Comparison of ENCODE assay signal across 27 cellular contexts in the genomic region with DNA sequence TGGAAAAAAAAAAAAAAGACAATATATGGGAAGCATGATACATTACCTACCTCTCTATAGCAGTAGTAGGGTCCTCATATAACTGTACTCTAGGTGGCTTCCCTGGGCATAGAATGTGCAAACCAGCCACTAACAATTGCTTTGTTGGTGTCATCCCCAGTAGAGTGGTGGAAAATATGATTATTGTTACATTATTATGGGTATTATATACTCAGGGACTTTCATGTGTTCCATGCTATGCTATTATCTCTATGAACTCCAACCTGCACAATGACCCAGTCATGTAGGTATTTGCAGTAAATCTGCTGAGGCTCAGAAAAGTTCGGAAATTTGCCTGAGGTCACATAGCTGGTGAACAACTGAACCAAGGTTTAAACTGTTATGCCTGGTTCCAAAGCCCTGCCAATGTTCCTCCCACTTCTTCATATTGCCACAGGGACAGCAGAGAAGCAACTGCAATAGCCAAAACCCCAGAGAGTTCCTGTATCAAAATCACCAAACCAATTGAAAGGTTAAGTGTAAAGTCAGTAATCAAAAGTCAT.
"Had no signal": no experiment of that assay in that cellular context is flagged by ENCODE, and none has a peak within 500 bp of the region (broad histone marks: within the 10 kb centered on the region; RNA-seq: fewer than 3 reads in every experiment).

No MANE protein-coding gene starts in this region.

- FAIRE-seq: colon, frontal cortex had no signal

- H3K27ac ChIP-seq: adrenal gland, body of pancreas had no signal

- H3K4me1 Mint-ChIP-seq: activated CD4-positive, alpha-beta memory T cell treated with anti-CD3 and anti-CD28 coated beads, Interleukin-2, amount 10 ng/mL, durations not matched to agents 7 days and 5 days; activated CD4-positive, alpha-beta T cell treated with anti-CD3 and anti-CD28 coated beads for 36 hours; activated T-helper 17 cell treated with anti-CD3 and anti-CD28 coated beads, Interleukin-2, amount 50 U/mL, for 72 hours had no signal

- H3K4me3 ChIP-seq: adrenal gland, body of pancreas had no signal

- H3K36me3 Mint-ChIP-seq: activated naive CD4-positive, alpha-beta T cell treated with anti-CD3 and anti-CD28 coated beads, Interleukin-2, amount 50 U/mL, for 72 hours had no signal

- H3K9me3 ChIP-seq: adrenal gland, body of pancreas had no signal

- H3K27me3 ChIP-seq: adrenal gland, body of pancreas had no signal

- ATAC-seq: activated CD4-positive, alpha-beta T cell treated with anti-CD3 and anti-CD28 coated beads for 36 hours; activated naive CD4-positive, alpha-beta T cell treated with anti-CD3 and anti-CD28 coated beads, Interleukin-2, amount 50 U/mL, for 72 hours; activated T-helper 17 cell treated with anti-CD3 and anti-CD28 coated beads, Interleukin-2, amount 50 U/mL, for 72 hours; body of pancreas; esophagus mucosa had no signal

- H3K27ac Mint-ChIP-seq: activated CD4-positive, alpha-beta memory T cell treated with anti-CD3 and anti-CD28 coated beads, Interleukin-2, amount 10 ng/mL, durations not matched to agents 7 days and 5 days; activated CD4-positive, alpha-beta T cell treated with anti-CD3 and anti-CD28 coated beads for 36 hours; activated CD4-positive, alpha-beta T cell treated with anti-CD3 and anti-CD28 coated beads, Interleukin-2, amount 10 ng/mL, durations not matched to agents 24 days and 14 days; activated naive CD4-positive, alpha-beta T cell treated with anti-CD3 and anti-CD28 coated beads, Interleukin-2, amount 50 U/mL, for 72 hours; activated T-cell treated with anti-CD3 and anti-CD28 coated beads, Interleukin-2, amount 50 U/mL, for 24 hours; activated T-helper 17 cell treated with anti-CD3 and anti-CD28 coated beads, Interleukin-2, amount 50 U/mL, for 72 hours had no signal

- H3K27me3 Mint-ChIP-seq: activated CD4-positive, alpha-beta memory T cell treated with anti-CD3 and anti-CD28 coated beads, Interleukin-2, amount 10 ng/mL, durations not matched to agents 7 days and 5 days; activated CD4-positive, alpha-beta T cell treated with anti-CD3 and anti-CD28 coated beads for 36 hours; activated CD4-positive, alpha-beta T cell treated with anti-CD3 and anti-CD28 coated beads, Interleukin-2, amount 10 ng/mL, durations not matched to agents 24 days and 14 days; activated T-cell treated with anti-CD3 and anti-CD28 coated beads, Interleukin-2, amount 50 U/mL, for 24 hours; activated T-helper 17 cell treated with anti-CD3 and anti-CD28 coated beads, Interleukin-2, amount 50 U/mL, for 72 hours had no signal

- H3K36me3 ChIP-seq: adrenal gland had no signal

- H3K4me3 Mint-ChIP-seq: activated CD4-positive, alpha-beta memory T cell treated with anti-CD3 and anti-CD28 coated beads, Interleukin-2, amount 10 ng/mL, durations not matched to agents 7 days and 5 days; activated CD4-positive, alpha-beta T cell treated with anti-CD3 and anti-CD28 coated beads for 36 hours; activated CD4-positive, alpha-beta T cell treated with anti-CD3 and anti-CD28 coated beads, Interleukin-2, amount 10 ng/mL, durations not matched to agents 24 days and 14 days; activated T-cell treated with anti-CD3 and anti-CD28 coated beads, Interleukin-2, amount 50 U/mL, for 24 hours; activated T-helper 17 cell treated with anti-CD3 and anti-CD28 coated beads, Interleukin-2, amount 50 U/mL, for 72 hours had no signal

- H3K4me1 ChIP-seq: adrenal gland, body of pancreas had no signal

- H3K9me3 Mint-ChIP-seq: activated CD4-positive, alpha-beta memory T cell treated with anti-CD3 and anti-CD28 coated beads, Interleukin-2, amount 10 ng/mL, durations not matched to agents 7 days and 5 days; activated CD4-positive, alpha-beta T cell treated with anti-CD3 and anti-CD28 coated beads, Interleukin-2, amount 10 ng/mL, durations not matched to agents 24 days and 14 days; activated naive CD4-positive, alpha-beta T cell treated with anti-CD3 and anti-CD28 coated beads, Interleukin-2, amount 50 U/mL, for 72 hours; activated T-cell treated with anti-CD3 and anti-CD28 coated beads, Interleukin-2, amount 50 U/mL, for 24 hours; activated T-helper 17 cell treated with anti-CD3 and anti-CD28 coated beads, Interleukin-2, amount 50 U/mL, for 72 hours had no signal

- DNase-seq: activated CD4-positive, alpha-beta memory T cell treated with anti-CD3 and anti-CD28 coated beads, Interleukin-2, amount 10 ng/mL, durations not matched to agents 7 days and 5 days; activated CD4-positive, alpha-beta T cell treated with anti-CD3 and anti-CD28 coated beads for 36 hours; activated CD4-positive, alpha-beta T cell treated with anti-CD3 and anti-CD28 coated beads, Interleukin-2, amount 10 ng/mL, durations not matched to agents 24 days and 14 days; activated CD4-positive, CD25-positive, alpha-beta regulatory T cell; activated CD4-positive, CD25-positive, alpha-beta regulatory T cell treated with anti-CD3 and anti-CD28 coated beads, Interleukin-2, amount 50 U/mL, for 72 hours; activated CD8-positive, alpha-beta memory T cell treated with anti-CD3 and anti-CD28 coated beads, Interleukin-2, amount 50 U/mL, for 48 hours; activated effector memory CD4-positive, alpha-beta T cell treated with Interleukin-2 at 50 U/mL for 16 hours; activated gamma-delta T cell treated with Interleukin-2 at 50 U/mL for 16 hours; activated naive CD4-positive, alpha-beta T cell treated with Interleukin-2 at 50 U/mL for 16 hours; activated T-cell treated with anti-CD3 and anti-CD28 coated beads for 4 hours; activated T-cell treated with anti-CD3 and anti-CD28 coated beads, Interleukin-2, amount 50 U/mL, for 24 hours; adrenal gland; amygdala; aorta; body of pancreas; caudate nucleus; cortex of kidney; dermis blood vessel endothelial cell; effector CD4-positive, alpha-beta T cell; foreskin fibroblast; head of caudate nucleus; T-helper 2 cell had no signal
